In the genomic region with DNA sequence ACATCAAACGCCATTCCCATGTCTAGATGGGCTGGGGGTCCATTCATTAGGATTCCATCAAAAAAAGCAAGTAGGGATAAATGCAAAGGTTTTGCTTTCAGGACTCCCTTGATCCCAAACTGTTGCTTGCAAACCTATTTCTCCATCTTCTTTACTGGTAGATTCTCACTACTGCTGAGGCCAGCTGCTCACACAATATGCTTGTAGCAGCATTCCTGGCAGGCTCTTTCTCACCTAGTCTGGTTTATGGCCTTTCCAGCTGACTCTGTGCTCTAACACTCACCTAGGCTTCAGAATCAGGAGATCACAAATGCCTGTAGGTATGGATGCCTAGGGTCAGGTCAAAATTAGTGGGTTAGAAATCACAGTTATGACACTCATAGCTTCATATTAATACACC, we compare ENCODE assay signal across 25 cellular contexts.
"Had no signal": no experiment of that assay in that cellular context is flagged by ENCODE, and none has a peak within 500 bp of the region (broad histone marks: within the 10 kb centered on the region; RNA-seq: fewer than 3 reads in every experiment).

No MANE protein-coding gene starts in this region.

- H3K4me3 Mint-ChIP-seq: dendritic cell treated with granulocyte-macrophage colony-stimulating factor and Interleukin-4, amounts not matched to agents 40 ng/mL and 50 ng/mL, for 4 days; effector memory CD8-positive, alpha-beta T cell; endodermal cell; mesothelial cell of epicardium; naive B cell; naive thymus-derived CD8-positive, alpha-beta T cell had no signal

- H3K4me3 ChIP-seq: colonic mucosa, esophagus squamous epithelium, gastrocnemius medialis, heart right ventricle, left lung, lower lobe of right lung, mucosa of descending colon had no signal

- H3K4me1 ChIP-seq: colonic mucosa, esophagus squamous epithelium, gastrocnemius medialis, heart right ventricle, left lung, lower lobe of right lung had no signal

- H3K27ac Mint-ChIP-seq: dendritic cell treated with granulocyte-macrophage colony-stimulating factor and Interleukin-4, amounts not matched to agents 40 ng/mL and 50 ng/mL, for 4 days; effector memory CD8-positive, alpha-beta T cell; endodermal cell; mesothelial cell of epicardium; naive thymus-derived CD8-positive, alpha-beta T cell had no signal

- H3K36me3 Mint-ChIP-seq: mesothelial cell of epicardium; naive B cell; naive thymus-derived CD8-positive, alpha-beta T cell had no signal

- H3K27ac ChIP-seq: colonic mucosa, epithelial cell of prostate, esophagus squamous epithelium, gastrocnemius medialis, heart right ventricle, left lung, lower lobe of right lung had no signal

- H3K27me3 ChIP-seq: colonic mucosa, esophagus squamous epithelium, gastrocnemius medialis, heart right ventricle, left lung had no signal

- H3K36me3 ChIP-seq: colonic mucosa, esophagus squamous epithelium, gastrocnemius medialis, heart right ventricle, left lung, lower lobe of right lung had no signal

- H3K4me1 Mint-ChIP-seq: mesothelial cell of epicardium; naive B cell; naive thymus-derived CD8-positive, alpha-beta T cell had no signal

- DNase-seq: colonic mucosa; cortex of kidney; effector CD8-positive, alpha-beta T cell; effector memory CD8-positive, alpha-beta T cell; endodermal cell; erythroblast; esophagus squamous epithelium; foreskin fibroblast; foreskin melanocyte; gastrocnemius medialis; glutamatergic neuron; head of caudate nucleus; heart right ventricle; hippocampal formation; left cardiac atrium; left lung; left ventricle myocardium superior; lower lobe of right lung; mesenchymal stem cell; mucosa of descending colon; naive B cell; naive thymus-derived CD8-positive, alpha-beta T cell had no signal

- H3K27me3 Mint-ChIP-seq: dendritic cell treated with granulocyte-macrophage colony-stimulating factor and Interleukin-4, amounts not matched to agents 40 ng/mL and 50 ng/mL, for 4 days; effector memory CD8-positive, alpha-beta T cell; naive thymus-derived CD8-positive, alpha-beta T cell had no signal

- H3K9me3 ChIP-seq: colonic mucosa, esophagus squamous epithelium, gastrocnemius medialis, left lung, lower lobe of right lung, mucosa of descending colon had no signal
